Comparison of ENCODE assay signal across 12 cellular contexts in the genomic region with DNA sequence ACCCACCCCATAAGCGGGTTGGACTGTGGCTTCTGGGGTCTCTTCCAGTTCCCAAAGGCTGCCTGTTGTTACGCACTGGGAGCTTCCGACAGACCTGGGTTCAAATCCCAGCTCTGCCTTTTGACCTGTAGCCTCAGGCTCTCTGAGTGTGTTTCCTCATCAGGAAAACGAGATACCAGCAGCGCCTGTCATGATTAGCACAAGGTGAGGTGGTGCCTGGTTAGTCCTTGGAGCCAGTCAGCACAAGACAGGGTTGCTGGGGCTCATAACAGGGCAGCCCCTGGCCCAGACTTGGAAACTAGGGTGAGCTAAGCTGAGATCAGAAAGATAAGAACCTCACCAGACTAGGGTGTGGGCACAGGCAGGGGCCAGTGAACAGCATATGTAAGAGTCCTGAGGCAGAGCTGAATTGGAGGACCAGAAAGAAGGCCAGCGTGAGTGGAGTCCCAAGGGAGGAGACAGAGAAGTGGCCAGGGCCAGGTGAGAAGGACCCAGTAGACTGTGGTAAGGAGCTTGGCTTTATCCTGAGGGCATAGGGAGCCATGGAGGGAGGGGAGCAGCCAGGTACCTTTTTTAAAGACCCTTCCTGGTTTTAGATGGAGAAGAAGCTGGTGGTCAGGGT. TPM values are rescaled to one million over a fixed set of nuclear protein-coding genes. Genes with fewer than 3 reads are reported as not detected.
DNase-seq lines count a peak whose midpoint lies in the region; ATAC-seq, FAIRE-seq and TF ChIP-seq lines count a peak whose summit lies in the region.
"Had no signal": no experiment of that assay in that cellular context is flagged by ENCODE, and none has a peak within 500 bp of the region (broad histone marks: within the 10 kb centered on the region; RNA-seq: fewer than 3 reads in every experiment).

No MANE protein-coding gene starts in this region.

- H3K36me3 ChIP-seq in HEK293 (ENCODE audit: control insufficient read depth in 2 of 2, insufficient read depth in 1 of 2, low read length in 2 of 2) (no peaks in the 10 kb centered on the region), bronchial epithelial cell (ENCODE audit: control insufficient read depth, insufficient read depth, low read length) (no peaks in the 10 kb centered on the region), neural progenitor cell (no peaks in the 10 kb centered on the region), SJCRH30 (no peaks in the 10 kb centered on the region)
- H3K36me3 ChIP-seq: SJSA1 had no signal

- H3K9me3 ChIP-seq in HEK293 (ENCODE audit: control insufficient read depth, insufficient read depth, low read depth, low read length) (no peaks in the 10 kb centered on the region), neural progenitor cell (ENCODE audit: low read depth) (no peaks in the 10 kb centered on the region), SJCRH30 (replicated peaks) (no peaks in the 10 kb centered on the region)
- H3K9me3 ChIP-seq: SJSA1 had no signal

- peaks cover 31% of the 10 kb centered on the region for H3K27me3 Mint-ChIP-seq in neural progenitor cell (ENCODE audit: insufficient read depth, low read depth)

- H3K4me2 ChIP-seq in neural progenitor cell, result no peak overlapping the region

- H2AFZ ChIP-seq in neural progenitor cell (replicated peaks), result peak overlapping the region; percentile 99

- H3K27me3 ChIP-seq in bronchial epithelial cell (ENCODE audit: control insufficient read depth, insufficient read depth, low read length), result no peaks in the 10 kb centered on the region
- H3K27me3 ChIP-seq in neural progenitor cell, result peaks cover 5% of the 10 kb centered on the region
- peaks cover 5% of the 10 kb centered on the region; the same call in 1 of the 2 replicates for H3K27me3 ChIP-seq in SJCRH30

- H3K27ac ChIP-seq in HEK293 (ENCODE audit: extremely low read depth, low read depth, low read length) (no peak overlapping the region), neural progenitor cell (no peak overlapping the region), SJCRH30 (no peak overlapping the region)
- H3K27ac ChIP-seq: SJSA1 had no signal

- H3K4me3 ChIP-seq in HEK293 (ENCODE audit: low read depth, low read length) (no peak overlapping the region), bronchial epithelial cell (ENCODE audit: low read depth, low read length) (no peak overlapping the region), neural progenitor cell (no peak overlapping the region), SJCRH30 (no peak overlapping the region)
- H3K4me3 ChIP-seq: SJSA1 had no signal

- TF ChIP-seq CTCF in HEK293 (tag by site-specific recombination; IDR thresholded peaks at IDR 0.05) (no peak), bronchial epithelial cell (IDR thresholded peaks at IDR 0.05; ENCODE audit: insufficient read depth, low read length, severe bottlenecking) (no peak), neural progenitor cell (IDR thresholded peaks at IDR 0.05) (no peak)

- H3K36me3 Mint-ChIP-seq in neural progenitor cell, result no peaks in the 10 kb centered on the region
- H3K36me3 Mint-ChIP-seq: IgD-negative memory B cell had no signal

- H3K9me3 Mint-ChIP-seq in neural progenitor cell, result no peaks in the 10 kb centered on the region
- H3K9me3 Mint-ChIP-seq: IgD-negative memory B cell had no signal

- FAIRE-seq in bronchial epithelial cell (lab: Jason Lieb, UNC), result no peak
- no peak for FAIRE-seq in GM12892 (lab: Jason Lieb, UNC)
- FAIRE-seq: H54 had no signal

- POLR2A ChIA-PET in HEK293 (lab: Yijun Ruan, JAX), result interaction anchor here (0.5 kb wide), 1 partner anchor 588 kb away, joined by 5 read pairs; no protein-coding TSS in a partner anchor

- H3K4me1 ChIP-seq in HEK293 (ENCODE audit: control insufficient read depth, insufficient read depth, low read length) (no peaks in the 10 kb centered on the region), neural progenitor cell (peaks cover 20% of the 10 kb centered on the region), SJCRH30 (peaks cover 12% of the 10 kb centered on the region)
- H3K4me1 ChIP-seq: SJSA1 had no signal

- ATAC-seq in HG03139 (IDR thresholded peaks at IDR 0.05; ENCODE audit: unreplicated experiment), result no peak

- H3K79me2 ChIP-seq in neural progenitor cell (ENCODE audit: low read depth), result no peaks in the 10 kb centered on the region

- no peak overlapping the region for H3K9ac ChIP-seq in neural progenitor cell

- no peaks in the 10 kb centered on the region for H4K20me1 ChIP-seq in neural progenitor cell (ENCODE audit: low read depth)

- peaks cover 30% of the 10 kb centered on the region for H3K4me1 Mint-ChIP-seq in neural progenitor cell

- no peaks in the 10 kb centered on the region for H3F3A ChIP-seq in neural progenitor cell (ENCODE audit: low read depth)

- H3K27ac Mint-ChIP-seq in neural progenitor cell, result no peak overlapping the region

- DNase-seq in NCI-H226, result peak; percentile 41
- peak; percentile 66 for DNase-seq in bronchial epithelial cell (ENCODE audit: low read depth)
- DNase-seq in neural progenitor cell (ENCODE audit: low spot score), result no peak
- no peak for DNase-seq in SJCRH30
- DNase-seq in 8988T, result no peak
- no peak for DNase-seq in GM12892 (ENCODE audit: insufficient read length)
- DNase-seq: SW 1271 had no signal

- no peak for TF ChIP-seq POLR2A in GM12892 (IDR thresholded peaks at IDR 0.05; ENCODE audit: low read depth, low read length)

- CTCF ChIA-PET in HEK293 (lab: Yijun Ruan, JAX), result no interaction called here

- no peak overlapping the region for H3K4me3 Mint-ChIP-seq in neural progenitor cell

TF ChIP-seq in HEK293, 187 proteins besides CTCF, POLR2A, EP300 and RAD21:
- TF ChIP-seq ZNF350 (tag by site-specific recombination; IDR thresholded peaks at IDR 0.05) (no peak), ZNF623 (tag by site-specific recombination; IDR thresholded peaks at IDR 0.05) (peak; percentile 89)
TF ChIP-seq in HEK293: peak in this region for 1.

RNA-seq across cellular contexts. Expression of a gene that starts 42.7 kb away (rescaled TPM):
- 45.8 and 51.5 TPM in 2 replicates for total RNA-seq in bronchial epithelial cell
- 65.2 and 87.2 TPM in 2 replicates for total RNA-seq in neural progenitor cell (ENCODE audit: low replicate concordance)
- total RNA-seq in SJCRH30 (2014; rRNA removed; shearing (Covaris generic)), result 97.9 and 99.5 TPM in 2 replicates
- polyA plus RNA-seq in GM12892 (2012; ENCODE audit: missing spikeins), result 23.8 TPM

Comparison
In these comparisons a context has a peak if more than half of its experiments do, and no peak if none do; other contexts are left out.
1. DNase-seq: peak in NCI-H226 (single experiment) and bronchial epithelial cell (single experiment); none in neural progenitor cell (single experiment), SJCRH30 (0 of 2), 8988T (single experiment) and GM12892 (single experiment).